In genomic region chr15:85750319-85750806, GRCh38 we compare ENCODE assay signal across 10 cellular contexts. TPM values are rescaled to one million over a fixed set of nuclear protein-coding genes. Genes with fewer than 3 reads are reported as not detected.
DNase-seq lines count a peak whose midpoint lies in the region; ATAC-seq, FAIRE-seq and TF ChIP-seq lines count a peak whose summit lies in the region.
"Had no signal": no experiment of that assay in that cellular context is flagged by ENCODE, and none has a peak within 500 bp of the region (broad histone marks: within the 10 kb centered on the region; RNA-seq: fewer than 3 reads in every experiment).

No MANE protein-coding gene starts in this region.

- no peak overlapping the region for H3K23ac ChIP-seq in H9 (ENCODE audit: insufficient read length, low read depth, low read length)

- H3K9me3 ChIP-seq in H9 (ENCODE audit: control insufficient read depth, low read depth, low read length), result no peaks in the 10 kb centered on the region
- H3K9me3 ChIP-seq in GM12878 (replicated peaks; ENCODE audit: control insufficient read depth, insufficient read depth, low read length), result no peaks in the 10 kb centered on the region
- no peaks in the 10 kb centered on the region for H3K9me3 ChIP-seq in sigmoid colon

- TF ChIP-seq POLR2A in GM12878 (IDR thresholded peaks at IDR 0.05; ENCODE audit: low read depth, low read length), result peak; percentile 55
- TF ChIP-seq POLR2A in sigmoid colon (IDR thresholded peaks at IDR 0.05), result no peak

- no peak overlapping the region for H3T11ph ChIP-seq in H9 (ENCODE audit: low read length)

- H3K27ac ChIP-seq in H9 (ENCODE audit: insufficient read length, low read depth, low read length) (no peak overlapping the region), GM12878 (ENCODE audit: control insufficient read depth, insufficient read depth) (no peak overlapping the region), sigmoid colon (peak overlapping the region; percentile 66 to 88 (median 76))

- RAD21 ChIA-PET in GM12878 (lab: Charles Lee; ENCODE audit: unreplicated experiment), result no interaction called here

- H3K23me2 ChIP-seq in H9 (ENCODE audit: insufficient read length, low read depth, low read length, poor library complexity, severe bottlenecking), result peaks cover 4% of the 10 kb centered on the region

- no peak overlapping the region for H2BK20ac ChIP-seq in H9 (ENCODE audit: low read depth, low read length, poor library complexity, severe bottlenecking)

- H4K8ac ChIP-seq in H9 (replicated peaks; ENCODE audit: insufficient read length, low read depth, low read length), result no peak overlapping the region

- no peak overlapping the region for H2AK5ac ChIP-seq in H9 (ENCODE audit: insufficient read length, low read length)

- no peak overlapping the region for H3K18ac ChIP-seq in H9 (ENCODE audit: insufficient read length, low read depth, low read length)

- no peak for TF ChIP-seq RAD21 in GM12878 (IDR thresholded peaks at IDR 0.05; ENCODE audit: insufficient read depth, low read depth, low read length)

- H3K27me3 Mint-ChIP-seq in H9 (ENCODE audit: low read depth), result no peaks in the 10 kb centered on the region; the same call in 1 of the 2 replicates

- peak overlapping the region; percentile 28 to 97 (median 92); a peak in 5 of 7 replicates for H3K27ac Mint-ChIP-seq in H9

- H4K91ac ChIP-seq in H9 (ENCODE audit: insufficient read length, low read depth, low read length), result no peak overlapping the region

- WGBS in H9 (ENCODE audit: extremely low coverage, insufficient read length, low lambda C conversion rate), result no CpG with 5 or more reads among the region's 13 CpGs
- 90% methylated on average over 13 of the region's 13 CpGs for WGBS in GM12878 (ENCODE audit: insufficient coverage, insufficient replicate concordance, low lambda C conversion rate, missing lambda C conversion rate)
- 75 to 80% methylated on average over 13 of the region's 13 CpGs for WGBS in sigmoid colon, 2 donors

- H3K4me1 Mint-ChIP-seq in H9, result peaks cover 61 to 65% of the 10 kb centered on the region in 2 experiments

- SMC1A ChIA-PET in GM12878 (lab: Charles Lee; ENCODE audit: uncharacterized antibody, unreplicated experiment), result interaction anchor here (1.0 kb wide), 1 partner anchor 10 kb away, joined by 3 read pairs; no protein-coding TSS in a partner anchor

- H3K4me2 ChIP-seq in H9 (ENCODE audit: insufficient read depth, insufficient read length, low read length) (no peak overlapping the region), GM12878 (ENCODE audit: control insufficient read depth, insufficient read depth) (no peak overlapping the region)

- no peak for FAIRE-seq in GM12878 (lab: Jason Lieb, UNC)

- H3K14ac ChIP-seq in H9 (ENCODE audit: insufficient read depth, low read length), result peak overlapping the region; percentile 62; the same call in 1 of the 2 replicates

- ATAC-seq in GM12878 (peak; percentile 9), HG02678 (IDR thresholded peaks at IDR 0.05; ENCODE audit: unreplicated experiment) (no peak), HG02840 (IDR thresholded peaks at IDR 0.05; ENCODE audit: low FRiP score, unreplicated experiment) (no peak), HG02642 (IDR thresholded peaks at IDR 0.05; ENCODE audit: poor library complexity, unreplicated experiment) (no peak)
- ATAC-seq: activated CD4-positive, CD25-positive, alpha-beta regulatory T cell treated with anti-CD3 and anti-CD28 coated beads, Interleukin-2, amount 50 U/mL, for 24 hours had no signal

- H4K20me1 ChIP-seq in H9 (ENCODE audit: control insufficient read depth, insufficient read depth, insufficient read length), result no peaks in the 10 kb centered on the region
- H4K20me1 ChIP-seq in GM12878 (ENCODE audit: control insufficient read depth, insufficient read depth), result no peaks in the 10 kb centered on the region

- no peaks in the 10 kb centered on the region for H3K79me2 ChIP-seq in H9 (ENCODE audit: insufficient read depth, low read length)
- H3K79me2 ChIP-seq in GM12878 (ENCODE audit: control insufficient read depth, insufficient read depth, low read length), result no peaks in the 10 kb centered on the region

- H3K79me1 ChIP-seq in H9 (ENCODE audit: insufficient read depth, low read depth, low read length, poor library complexity, severe bottlenecking), result no peaks in the 10 kb centered on the region

- H3K27me3 ChIP-seq in H9 (ENCODE audit: insufficient read depth, low read length), result no peaks in the 10 kb centered on the region
- H3K27me3 ChIP-seq in GM12878 (replicated peaks in 1 of 2; ENCODE audit: control insufficient read depth in 2 of 2, insufficient read depth in 2 of 2, low read length in 1 of 2), result no peaks in the 10 kb centered on the region
- H3K27me3 ChIP-seq in sigmoid colon, result no peaks in the 10 kb centered on the region

- no TSS peak for BruUV-seq in GM12878 (replicated peaks; lab: Mats Ljungman, UMichigan)

- intact Hi-C loops in GM12878 (cut with micrococcal nuclease; ENCODE audit: unreplicated experiment), result loop anchor here (5.0 kb wide), 1 partner anchor 92 kb away; no protein-coding TSS in a partner anchor
- intact Hi-C loops in sigmoid colon (cut with DNase I), result loop anchor here (2.0 kb wide), 1 partner anchor 44 kb away; the partner anchor contains the start of gene KLHL25

- H3K4me1 ChIP-seq in H9 (ENCODE audit: insufficient read depth, low read length) (peaks cover 5% of the 10 kb centered on the region; the same call in 1 of the 2 replicates), GM12878 (ENCODE audit: control insufficient read depth, insufficient read depth, low read length) (no peaks in the 10 kb centered on the region), sigmoid colon (peaks cover 0 to 49% (median 40%) of the 10 kb centered on the region in 4 donors)

- no peak overlapping the region for H3K4ac ChIP-seq in H9 (ENCODE audit: low read depth, low read length)

- no peaks in the 10 kb centered on the region for H3K9me3 Mint-ChIP-seq in H9

- H2BK15ac ChIP-seq in H9 (ENCODE audit: low read depth, low read length), result no peak overlapping the region

- H2AFZ ChIP-seq in H9 (ENCODE audit: low read length), result no peak overlapping the region
- no peak overlapping the region for H2AFZ ChIP-seq in GM12878 (ENCODE audit: control insufficient read depth, low read depth, low read length)

- H3K56ac ChIP-seq in H9 (ENCODE audit: insufficient read length, low read depth, low read length), result no peak overlapping the region

- CTCF ChIA-PET in GM12878 (lab: Yijun Ruan, JAX), result interaction anchor here (1.5 to 1.6 kb wide), 2 partner anchors 11 to 21 kb away, joined by 3 to 4 read pairs; no protein-coding TSS in a partner anchor

- TF ChIP-seq CTCF in H9 (conservative IDR thresholded peaks at IDR 0.05) (no peak), GM12878 (IDR thresholded peaks at IDR 0.05 in 2 of 3, conservative IDR thresholded peaks at IDR 0.05 in 1 of 3; ENCODE audit: control insufficient read depth in 2 of 3, extremely low read depth in 1 of 3, insufficient read depth in 1 of 3, low read depth in 3 of 3, low read length in 3 of 3) (no peak), sigmoid colon (IDR thresholded peaks at IDR 0.05) (no peak)

- H3K4me3 Mint-ChIP-seq in H9, result peak overlapping the region; percentile 30 to 55; a peak in 2 of 5 replicates

- in situ Hi-C loops in GM12878 (cut with MboI), result no loop called here

- POLR2A ChIA-PET in GM12878 (lab: Charles Lee), result no interaction called here

- no peak for TF ChIP-seq EP300 in GM12878 (IDR thresholded peaks at IDR 0.05; ENCODE audit: borderline replicate concordance in 1 of 2, control insufficient read depth in 1 of 2, low read depth in 2 of 2, low read length in 2 of 2)
- TF ChIP-seq EP300 in sigmoid colon (IDR thresholded peaks at IDR 0.05), result no peak

- no peak overlapping the region for H3K9ac ChIP-seq in H9 (ENCODE audit: extremely low read depth, insufficient read length, low read length)
- no peak overlapping the region for H3K9ac ChIP-seq in GM12878 (ENCODE audit: control insufficient read depth, insufficient read depth, low read length)

- H3K36me3 ChIP-seq in GM12878 (ENCODE audit: control insufficient read depth in 2 of 2, insufficient read depth in 2 of 2, low read length in 1 of 2) (peaks cover 10 to 14% of the 10 kb centered on the region in 2 experiments), sigmoid colon (peaks cover 9 to 36% (median 18%) of the 10 kb centered on the region in 4 donors)

- H3K36me3 Mint-ChIP-seq in H9 (ENCODE audit: insufficient read depth in 1 of 3, low read depth in 3 of 3), result peaks cover 13 to 50% (median 40%) of the 10 kb centered on the region in 3 experiments; a peak in 6 of 7 replicates

- no peak overlapping the region for H2BK120ac ChIP-seq in H9 (ENCODE audit: low read depth, low read length, poor library complexity, severe bottlenecking)

- no peak overlapping the region for H2BK12ac ChIP-seq in H9 (ENCODE audit: insufficient read length, low read depth, low read length)

- H2BK5ac ChIP-seq in H9 (ENCODE audit: insufficient read length, low read length), result no peak overlapping the region

- no peak overlapping the region for H3K4me3 ChIP-seq in GM12878
- H3K4me3 ChIP-seq in sigmoid colon, result peak overlapping the region in 3 of 4 donors; percentile 14 to 23 (median 17)

- no peak overlapping the region for H4K5ac ChIP-seq in H9 (ENCODE audit: insufficient read length, low read depth, low read length)

- DNase-seq in H9, result peak; percentile 40
- no peak for DNase-seq in GM12878 (ENCODE audit: low read depth, low spot score)
- DNase-seq in hypothalamus (lab: John Stamatoyannopoulos, UW), result peak in 39 of 51 donors; percentile 26 to 92 (median 72)
- peak; percentile 90 for DNase-seq in sigmoid colon
- no peak for DNase-seq in RPMI8226
- DNase-seq: NCI-H1930 had no signal

TF ChIP-seq in GM12878, 131 proteins besides CTCF, POLR2A, EP300 and RAD21 (continues in another document):
- no peak for TF ChIP-seq HDAC2 (IDR thresholded peaks at IDR 0.05)
- TF ChIP-seq BACH1 (IDR thresholded peaks at IDR 0.05; ENCODE audit: borderline replicate concordance), result no peak

RNA-seq across cellular contexts. Expression of gene KLHL25, which starts 44.4 kb away (rescaled TPM):
- total RNA-seq in H9 (2021), result 18.2 and 18.4 TPM in 2 replicates
- total RNA-seq in GM12878 (2013; cell fraction: nucleolus; rRNA removed), result 10.9 and 13.4 TPM in 2 replicates
- total RNA-seq in GM12878 (2014; rRNA removed), result 2.1 and 2.9 TPM in 2 replicates
- total RNA-seq in GM12878 (2014; rRNA removed; fragmentation: Illumina TruSeq; extraction: Trizol), result 1.2 and 1.5 TPM in 2 replicates
- total RNA-seq in GM12878 (2021), result 2.5 and 2.7 TPM in 2 replicates
- 0.52 TPM for polyA plus RNA-seq in GM12878 (2011; ENCODE audit: low read depth)
- polyA plus RNA-seq in GM12878 (2011; rRNA removed), result 0.89 and 2.4 TPM in 2 replicates
- 3.2 and 4.9 TPM in 2 replicates for polyA plus RNA-seq in GM12878 (2011; cell fraction: cytosol; rRNA removed)
- polyA plus RNA-seq in GM12878 (2011; cell fraction: nucleus; rRNA removed), result 7.3 and 12.1 TPM in 2 replicates
- polyA plus RNA-seq in GM12878 (2012), result 0.95 and 1.3 TPM in 2 replicates
- polyA plus RNA-seq in GM12878 (2014; fragmentation: Illumina TruSeq; extraction: Trizol), result 0.19 and 1.1 TPM in 2 replicates
- under 1 TPM in 1 of 2 experiments, not detected in 1; 0.04 TPM for polyA plus RNA-seq in GM12878 (2014; fragmentation: Nextera tagmentation; extraction: Ambion mirVana)
- 3.0 and 3.1 TPM in 2 replicates for polyA plus RNA-seq in GM12878 (2014; rRNA removed)
- polyA plus RNA-seq in GM12878 (2016; fragmentation: Nextera tagmentation; extraction: Ambion mirVana), result 1 to 10 TPM; 2.0 to 2.1 TPM
- polyA minus RNA-seq in GM12878 (2011; rRNA and poly(A)+ RNA removed), result 2.0 and 4.1 TPM in 2 replicates
- polyA minus RNA-seq in GM12878 (2011; cell fraction: cytosol; rRNA and poly(A)+ RNA removed), result 1.8 and 2.3 TPM in 2 replicates
- 2.8 and 5.5 TPM in 2 replicates for polyA minus RNA-seq in GM12878 (2011; cell fraction: nucleus; rRNA and poly(A)+ RNA removed)
- total RNA-seq in sigmoid colon, result 1 to 10 TPM; 4.1 to 9.0 (median 6.9) TPM
- 1 to 10 TPM; 3.0 to 7.7 (median 4.6) TPM for polyA plus RNA-seq in sigmoid colon

Comparison
In these comparisons a context has a peak if more than half of its experiments do, and no peak if none do; other contexts are left out.
1. DNase-seq: peak in H9 (single experiment), hypothalamus (39 of 51) and sigmoid colon (single experiment); none in GM12878 (single experiment) and RPMI8226 (single experiment).
2. H3K27ac ChIP-seq: peak in sigmoid colon (4 of 4); none in H9 (single experiment) and GM12878 (single experiment).